In genomic region chr21:23017989-23018388, GRCh38 we compare ENCODE assay signal across 31 cellular contexts.
"Had no signal": no experiment of that assay in that cellular context is flagged by ENCODE, and none has a peak within 500 bp of the region (broad histone marks: within the 10 kb centered on the region; RNA-seq: fewer than 3 reads in every experiment).

No MANE protein-coding gene starts in this region.

- FAIRE-seq: endometrium, kidney had no signal

- H3K9me3 ChIP-seq: gastrocnemius medialis, suprapubic skin, transverse colon, upper lobe of right lung, uterus had no signal

- H3K9me3 Mint-ChIP-seq: mesothelial cell of epicardium, nephron had no signal

- H3K4me1 ChIP-seq: gastrocnemius medialis, left lung, parathyroid adenoma, suprapubic skin, transverse colon, upper lobe of right lung, uterus had no signal

- H3K4me2 ChIP-seq: hepatocyte, neural progenitor cell, smooth muscle cell had no signal

- H3K27me3 ChIP-seq: gastrocnemius medialis, hepatocyte, left lung, neural progenitor cell, suprapubic skin, transverse colon, upper lobe of right lung, uterus had no signal

- H2AFZ ChIP-seq: hepatocyte, neural progenitor cell, parathyroid adenoma had no signal

- H3K27ac ChIP-seq: coronary artery, gastrocnemius medialis, hepatocyte, left lung, neural progenitor cell, parathyroid adenoma, suprapubic skin, transverse colon, upper lobe of right lung, uterus had no signal

- H3K4me1 Mint-ChIP-seq: naive B cell; nephron; neural progenitor cell; stimulated activated naive CD8-positive, alpha-beta T cell treated with anti-CD3 and anti-CD28 coated beads, Interleukin-15, amount 100 ng/mL, for 72 hours had no signal

- H3K27ac Mint-ChIP-seq: effector memory CD8-positive, alpha-beta T cell; mesothelial cell of epicardium; naive B cell; nephron; neural progenitor cell; progenitor cell of endocrine pancreas; stimulated activated naive CD8-positive, alpha-beta T cell treated with anti-CD3 and anti-CD28 coated beads, Interleukin-15, amount 100 ng/mL, for 72 hours had no signal

- ATAC-seq: effector memory CD8-positive, alpha-beta T cell; esophagus mucosa; gastrocnemius medialis; left cardiac atrium; left lung; mucosa of descending colon; sciatic nerve; stimulated activated naive CD8-positive, alpha-beta T cell treated with anti-CD3 and anti-CD28 coated beads, Interleukin-15, amount 100 ng/mL, for 72 hours; upper lobe of right lung had no signal

- H3K36me3 Mint-ChIP-seq: mesothelial cell of epicardium, naive B cell, neural progenitor cell had no signal

- H3K4me3 Mint-ChIP-seq: effector memory CD8-positive, alpha-beta T cell; mesothelial cell of epicardium; naive B cell; nephron; neural progenitor cell; stimulated activated naive CD8-positive, alpha-beta T cell treated with anti-CD3 and anti-CD28 coated beads, Interleukin-15, amount 100 ng/mL, for 72 hours had no signal

- H3K9ac ChIP-seq: neural progenitor cell, parathyroid adenoma had no signal

- DNase-seq: effector memory CD8-positive, alpha-beta T cell; foreskin fibroblast; gastrocnemius medialis; head of caudate nucleus; kidney; left cardiac atrium; left lung; mesenchymal stem cell; mucosa of descending colon; naive B cell; stimulated activated CD4-positive, alpha-beta T cell treated with anti-CD3 and anti-CD28 coated beads, Interleukin-12 subunit alpha, Interleukin-12 subunit beta, amount 100 ng/mL, for 4 hours; stimulated activated CD4-positive, alpha-beta T cell treated with anti-CD3 and anti-CD28 coated beads, Interleukin-1b, Interleukin-23, amount 100 ng/mL, for 48 hours; stimulated activated CD4-positive, alpha-beta T cell treated with anti-CD3 and anti-CD28 coated beads, Interleukin-4, amount 100 ng/mL, for 1 hour; stimulated activated CD8-positive, alpha-beta memory T cell treated with anti-CD3 and anti-CD28 coated beads, Interleukin-4, amount 100 ng/mL, for 48 hours; stimulated activated naive CD4-positive, alpha-beta T cell; stimulated activated naive CD8-positive, alpha-beta T cell treated with anti-CD3 and anti-CD28 coated beads, Interleukin-15, amount 100 ng/mL, for 72 hours; transverse colon; upper lobe of right lung; uterus had no signal

- H3K79me2 ChIP-seq: hepatocyte, parathyroid adenoma had no signal

- H3K27me3 Mint-ChIP-seq: effector memory CD8-positive, alpha-beta T cell; naive B cell; progenitor cell of endocrine pancreas; stimulated activated naive CD8-positive, alpha-beta T cell treated with anti-CD3 and anti-CD28 coated beads, Interleukin-15, amount 100 ng/mL, for 72 hours had no signal

- H3K36me3 ChIP-seq: gastrocnemius medialis, left lung, neural progenitor cell, suprapubic skin, transverse colon, upper lobe of right lung, uterus had no signal

- H3K4me3 ChIP-seq: coronary artery, gastrocnemius medialis, hepatocyte, left lung, mucosa of descending colon, neural progenitor cell, smooth muscle cell, suprapubic skin, transverse colon, upper lobe of right lung, uterus had no signal
